ENCODE assay signal across 17 cellular contexts in genomic region chr3:121648219-121648958, GRCh38. TPM values are rescaled to one million over a fixed set of nuclear protein-coding genes. Genes with fewer than 3 reads are reported as not detected.
DNase-seq lines count a peak whose midpoint lies in the region; ATAC-seq and TF ChIP-seq lines count a peak whose summit lies in the region.
"Had no signal": no experiment of that assay in that cellular context is flagged by ENCODE, and none has a peak within 500 bp of the region (broad histone marks: within the 10 kb centered on the region; RNA-seq: fewer than 3 reads in every experiment).

No MANE protein-coding gene starts in this region.

- TF ChIP-seq EP300 in esophagus muscularis mucosa (IDR thresholded peaks at IDR 0.05) (no peak), tibial nerve (IDR thresholded peaks at IDR 0.05) (peak; percentile 16 to 56)

- no peak overlapping the region for H3K4me3 Mint-ChIP-seq in activated T-cell treated with anti-CD3 and anti-CD28 coated beads, Interleukin-2, amount 50 U/mL, for 24 hours
- H3K4me3 Mint-ChIP-seq in memory B cell, result no peak overlapping the region
- H3K4me3 Mint-ChIP-seq: activated T-cell treated with anti-CD3 and anti-CD28 coated beads, Interleukin-2, amount 50 U/mL, for 72 hours; dendritic cell treated with granulocyte-macrophage colony-stimulating factor and Interleukin-4, amounts not matched to agents 40 ng/mL and 50 ng/mL, for 4 days had no signal

- H3K27me3 ChIP-seq in esophagus muscularis mucosa (no peaks in the 10 kb centered on the region), tibial nerve (no peaks in the 10 kb centered on the region)
- H3K27me3 ChIP-seq: pancreas, SJSA1 had no signal

- 45% methylated on average over 6 of the region's 6 CpGs for WGBS in esophagus muscularis mucosa
- WGBS in tibial nerve, 2 donors, result 70 to 72% methylated on average over 6 of the region's 6 CpGs

- intact Hi-C loops in esophagus muscularis mucosa (cut with DNase I), result no loop called here

- H3K9me3 ChIP-seq in esophagus muscularis mucosa, result no peaks in the 10 kb centered on the region
- no peaks in the 10 kb centered on the region for H3K9me3 ChIP-seq in tibial nerve
- H3K9me3 ChIP-seq: A549, pancreas, SJSA1 had no signal

- TF ChIP-seq POLR2A in esophagus muscularis mucosa (IDR thresholded peaks at IDR 0.05; ENCODE audit: low read depth) (no peak), tibial nerve (IDR thresholded peaks at IDR 0.05) (no peak)

- H3K27ac Mint-ChIP-seq in activated T-cell treated with anti-CD3 and anti-CD28 coated beads, Interleukin-2, amount 50 U/mL, for 24 hours, result peak overlapping the region; percentile 71
- peak overlapping the region; percentile 31 for H3K27ac Mint-ChIP-seq in memory B cell
- H3K27ac Mint-ChIP-seq: activated T-cell treated with anti-CD3 and anti-CD28 coated beads, Interleukin-2, amount 50 U/mL, for 72 hours; dendritic cell treated with granulocyte-macrophage colony-stimulating factor and Interleukin-4, amounts not matched to agents 40 ng/mL and 50 ng/mL, for 4 days had no signal

- ATAC-seq in memory B cell (ENCODE audit: low read depth) (no peak), GM21360 (IDR thresholded peaks at IDR 0.05; ENCODE audit: unreplicated experiment) (no peak)
- ATAC-seq: A549; activated T-cell treated with anti-CD3 and anti-CD28 coated beads, Interleukin-2, amount 50 U/mL, for 72 hours; pancreas had no signal

- H3K9me3 Mint-ChIP-seq in activated T-cell treated with anti-CD3 and anti-CD28 coated beads, Interleukin-2, amount 50 U/mL, for 24 hours, result no peaks in the 10 kb centered on the region
- no peaks in the 10 kb centered on the region for H3K9me3 Mint-ChIP-seq in memory B cell
- H3K9me3 Mint-ChIP-seq: activated T-cell treated with anti-CD3 and anti-CD28 coated beads, Interleukin-2, amount 50 U/mL, for 72 hours; dendritic cell treated with granulocyte-macrophage colony-stimulating factor and Interleukin-4, amounts not matched to agents 40 ng/mL and 50 ng/mL, for 4 days had no signal

- TF ChIP-seq CTCF in esophagus muscularis mucosa (IDR thresholded peaks at IDR 0.05), result peak in 2 of 3 experiments; percentile 29 to 33
- no peak for TF ChIP-seq CTCF in tibial nerve (IDR thresholded peaks at IDR 0.05)

- H3K4me3 ChIP-seq in esophagus muscularis mucosa (no peak overlapping the region), tibial nerve (no peak overlapping the region)
- H3K4me3 ChIP-seq: A549, GM23248, pancreas, SJSA1 had no signal

- peaks cover 12 to 30% (median 24%) of the 10 kb centered on the region in 4 donors for H3K4me1 ChIP-seq in esophagus muscularis mucosa
- no peaks in the 10 kb centered on the region for H3K4me1 ChIP-seq in tibial nerve
- H3K4me1 ChIP-seq: SJSA1 had no signal

- H3K36me3 ChIP-seq in esophagus muscularis mucosa (no peaks in the 10 kb centered on the region), tibial nerve (peaks cover 0 to 5% (median 0%) of the 10 kb centered on the region in 3 donors)
- H3K36me3 ChIP-seq: pancreas, SJSA1 had no signal

- H3K4me1 Mint-ChIP-seq in activated T-cell treated with anti-CD3 and anti-CD28 coated beads, Interleukin-2, amount 50 U/mL, for 24 hours (ENCODE audit: low read depth), result peaks cover 41% of the 10 kb centered on the region
- H3K4me1 Mint-ChIP-seq in memory B cell, result peaks cover 7% of the 10 kb centered on the region

- peaks cover 81% of the 10 kb centered on the region for H3K36me3 Mint-ChIP-seq in activated T-cell treated with anti-CD3 and anti-CD28 coated beads, Interleukin-2, amount 50 U/mL, for 24 hours (ENCODE audit: low read depth)
- H3K36me3 Mint-ChIP-seq in memory B cell, result peaks cover 26% of the 10 kb centered on the region

- no peaks in the 10 kb centered on the region for H3K27me3 Mint-ChIP-seq in activated T-cell treated with anti-CD3 and anti-CD28 coated beads, Interleukin-2, amount 50 U/mL, for 24 hours
- no peaks in the 10 kb centered on the region for H3K27me3 Mint-ChIP-seq in memory B cell
- H3K27me3 Mint-ChIP-seq: dendritic cell treated with granulocyte-macrophage colony-stimulating factor and Interleukin-4, amounts not matched to agents 40 ng/mL and 50 ng/mL, for 4 days had no signal

- DNase-seq in activated T-cell treated with anti-CD3 and anti-CD28 coated beads, Interleukin-2, amount 50 U/mL, for 24 hours, result no peak
- DNase-seq in activated T-cell treated with anti-CD3 and anti-CD28 coated beads, Interleukin-2, amount 50 U/mL, for 1 hour, result no peak
- no peak for DNase-seq in esophagus muscularis mucosa (ENCODE audit: extremely low spot score)
- no peak for DNase-seq in memory B cell (ENCODE audit: low spot score in 2 of 2)
- DNase-seq in tibial nerve (ENCODE audit: low spot score in 2 of 2), result no peak
- no peak for DNase-seq in NCI-H510A treated with DMSO at 0.1 percent for 48 hours (lab: John Stamatoyannopoulos, UW)
- no peak for DNase-seq in iPS-NIHi11 (ENCODE audit: low spot score)
- DNase-seq: activated CD4-positive, alpha-beta T cell treated with anti-CD3 and anti-CD28 coated beads, Interleukin-2, amount 50 U/mL, for 1 hour; activated T-cell treated with anti-CD3 and anti-CD28 coated beads, Interleukin-2, amount 50 U/mL, for 72 hours; GF-D8; GM23248; pancreas; trophoblast cell had no signal

- H3K27ac ChIP-seq in esophagus muscularis mucosa (replicated peaks in 1 of 4) (peak overlapping the region; percentile 53 to 78 (median 67)), tibial nerve (no peak overlapping the region)
- H3K27ac ChIP-seq: A549, GM23248, pancreas, SJSA1 had no signal

RNA-seq across cellular contexts. Expression of gene HCLS1, which starts 12.3 kb away (rescaled TPM):
- 10 to 100 TPM; 20.5 to 71.7 (median 35.5) TPM for total RNA-seq in esophagus muscularis mucosa
- 10 to 100 TPM; 64.7 to 99.3 (median 83.0) TPM for total RNA-seq in tibial nerve
- total RNA-seq: SJSA1 had no signal

RNA-seq across cellular contexts. Expression of gene FBXO40, which starts 55.2 kb away (rescaled TPM):
- not detected for total RNA-seq in esophagus muscularis mucosa
- total RNA-seq in tibial nerve, result not detected
- total RNA-seq: activated T-cell treated with anti-CD3 and anti-CD28 coated beads, Interleukin-2, amount 50 U/mL, for 72 hours; GM23248; SJSA1 had no signal

Comparison
In these comparisons a context has a peak if more than half of its experiments do, and no peak if none do; other contexts are left out.
1. H3K27ac ChIP-seq: peak in esophagus muscularis mucosa (4 of 4); none in tibial nerve (0 of 4).
2. CTCF ChIP-seq: peak in esophagus muscularis mucosa (2 of 3); none in tibial nerve (0 of 5).